2 cellular contexts compared by ENCODE assay signal in genomic region chr17:39193346-39193745, GRCh38.
TF ChIP-seq lines count a peak whose summit lies in the region.

No MANE protein-coding gene starts in this region.

TF ChIP-seq in IMR-90, 13 proteins besides CTCF, POLR2A, EP300 and RAD21:
- no peak for TF ChIP-seq SMC3 (IDR thresholded peaks at IDR 0.05; ENCODE audit: low read depth, low read length)

TF ChIP-seq in H1, 55 proteins besides CTCF, POLR2A, EP300 and RAD21:
- no peak for TF ChIP-seq CHD2 (IDR thresholded peaks at IDR 0.05; ENCODE audit: low read length)
- TF ChIP-seq CBX8 (IDR thresholded peaks at IDR 0.05; ENCODE audit: borderline replicate concordance, low read depth, low read length): no peak
